Comparison of ENCODE assay signal across 8 cellular contexts in genomic region chr9:114387678-114388431, GRCh38. TPM values are rescaled to one million over a fixed set of nuclear protein-coding genes. Genes with fewer than 3 reads are reported as not detected.
A peak's percentile ranks its signal among the peaks of the same experiment; 100 is the strongest.
DNase-seq lines count a peak whose midpoint lies in the region; ATAC-seq and TF ChIP-seq lines count a peak whose summit lies in the region.

Gene AKNA, minus strand, starts transcription at chr9:114387982. Its CDS starts 6,649 bp downstream, at chr9:114381333.

- H3K36me3 ChIP-seq in ES-I3 (ENCODE audit: insufficient read depth, low read length) (no peaks in the 10 kb centered on the region), osteoblast (ENCODE audit: insufficient read depth, low read length) (no peaks in the 10 kb centered on the region)

- peak within 1 kb of the TSS; percentile 44 for H3K9ac ChIP-seq in ES-I3 (ENCODE audit: low read depth, low read length)

- TF ChIP-seq CTCF in osteoblast (IDR thresholded peaks at IDR 0.05; ENCODE audit: extremely low read depth, low read depth, low read length), result no peak

- DNase-seq in RPMI7951 (ENCODE audit: low read depth) (peak; percentile 75), germinal center (ENCODE audit: low spot score) (peak; percentile 57), osteoblast (ENCODE audit: insufficient read length, low spot score, missing footprints) (peak; percentile 92), DMS53 treated with DMSO at 0.1 percent for 48 hours (lab: John Stamatoyannopoulos, UW; ENCODE audit: unreplicated experiment) (no peak)
- peak; percentile 87 for DNase-seq in activated naive CD4-positive, alpha-beta T cell treated with Interleukin-2 at 50 U/mL for 16 hours

- no peaks in the 10 kb centered on the region for H3K27me3 ChIP-seq in osteoblast (ENCODE audit: insufficient read depth, low read length)

- ATAC-seq in HG02759 (IDR thresholded peaks at IDR 0.05; ENCODE audit: unreplicated experiment), result peak; percentile 29

- peak within 1 kb of the TSS; percentile 80 for H3K4me2 ChIP-seq in osteoblast (ENCODE audit: insufficient read depth, low read length)

- peak within 1 kb of the TSS; percentile 74 for H2AFZ ChIP-seq in osteoblast (ENCODE audit: low read length)

- H3K4me1 ChIP-seq in ES-I3 (ENCODE audit: insufficient read depth, low read length), result peaks cover 69% of the 10 kb centered on the region
- peaks cover 50% of the 10 kb centered on the region for H3K4me1 ChIP-seq in osteoblast (ENCODE audit: insufficient read depth, low read length)

- H3K27ac ChIP-seq in osteoblast (ENCODE audit: low read depth, low read length), result peak within 1 kb of the TSS; percentile 45
- peak within 1 kb of the TSS; percentile 88 for H3K27ac ChIP-seq in temporal lobe (ENCODE audit: low read depth, low read length)

- H3K4me3 ChIP-seq in osteoblast (ENCODE audit: insufficient read depth, low read length), result peak within 1 kb of the TSS; percentile 73

- H4K20me1 ChIP-seq in osteoblast (ENCODE audit: insufficient read depth, low read length), result no peaks in the 10 kb centered on the region

- no peaks in the 10 kb centered on the region for H3K9me3 ChIP-seq in ES-I3 (ENCODE audit: control insufficient read depth, insufficient read depth, low read length)
- H3K9me3 ChIP-seq in osteoblast (ENCODE audit: low read depth, low read length), result no peaks in the 10 kb centered on the region

- peaks cover 34% of the 10 kb centered on the region for H3K79me2 ChIP-seq in osteoblast (ENCODE audit: insufficient read depth, low read length)

RNA-seq across cellular contexts. Expression of gene AKNA, which starts in this region (rescaled TPM):
- 2.9 and 4.2 TPM in 2 replicates for total RNA-seq in RPMI7951 (2014; rRNA removed; shearing (Covaris generic))
- total RNA-seq in osteoblast (24.8 and 27.9 TPM in 2 replicates), temporal lobe (4.7 TPM)
